ENCODE assay signal across 1 cellular context in the genomic region with DNA sequence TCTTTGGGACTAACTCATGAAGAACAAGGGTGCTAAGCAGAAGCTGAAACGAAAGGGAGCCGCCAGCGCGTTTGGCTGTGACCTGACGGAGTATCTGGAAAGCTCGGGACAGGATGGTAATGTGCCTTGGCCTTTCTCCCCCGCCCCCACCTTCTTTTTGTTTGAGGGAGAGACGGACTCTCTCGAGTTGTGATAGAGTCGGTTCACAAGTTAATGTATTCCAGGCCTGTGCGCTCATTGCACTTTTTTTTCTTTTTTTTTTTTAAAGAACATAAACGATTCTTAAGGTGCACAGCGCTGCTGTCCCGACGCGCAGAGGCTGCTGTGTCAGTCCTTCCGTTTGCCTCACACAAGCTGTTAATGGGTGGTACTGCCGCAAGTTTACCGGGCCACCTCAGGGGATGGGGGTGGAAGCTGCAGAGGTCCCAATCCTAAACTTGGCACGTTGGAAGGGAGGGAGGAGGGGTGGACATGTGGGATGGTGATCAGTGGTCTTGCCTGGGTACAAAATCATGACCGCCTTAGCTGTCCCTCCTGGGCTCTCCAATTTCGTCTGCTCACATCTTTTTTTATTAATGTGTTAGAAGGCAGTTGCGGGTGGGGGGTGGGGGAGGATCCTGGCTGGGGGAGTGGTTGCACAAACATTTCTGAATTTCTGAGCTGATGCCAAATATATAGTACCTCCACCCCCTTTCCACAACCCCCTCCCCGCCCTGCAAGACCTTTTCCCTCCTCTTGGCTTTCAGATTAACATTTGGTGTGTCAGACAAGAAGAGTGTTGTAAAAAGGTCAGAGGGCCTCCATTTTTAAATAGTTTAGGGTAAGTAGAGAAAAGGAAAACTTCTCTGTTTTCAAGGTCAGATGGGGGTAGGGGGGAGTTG.
TF ChIP-seq lines count a peak whose summit lies in the region.

No MANE protein-coding gene starts in this region.

TF ChIP-seq in GM12878, 131 proteins besides CTCF, POLR2A, EP300 and RAD21 (continued from another document):
- TF ChIP-seq ZBTB33 (IDR thresholded peaks at IDR 0.05), result no peak
- TF ChIP-seq MYC (IDR thresholded peaks at IDR 0.05; ENCODE audit: insufficient read depth, insufficient read length, insufficient replicate concordance, low read length, severe bottlenecking), result no peak
- TF ChIP-seq POLR2AphosphoS5 (IDR thresholded peaks at IDR 0.05; ENCODE audit: low read length), result 0 out of 2 replicates have a peak, but pooled peaks have one; percentile 16
- 0 out of 2 replicates have a peak, but pooled peaks have one; percentile 23 for TF ChIP-seq CHD2 (IDR thresholded peaks at IDR 0.05; ENCODE audit: borderline replicate concordance, low read depth, low read length)
- no peak for TF ChIP-seq FOS (IDR thresholded peaks at IDR 0.05; ENCODE audit: borderline replicate concordance, extremely low read depth, insufficient read length)
- TF ChIP-seq SUPT20H (IDR thresholded peaks at IDR 0.05; ENCODE audit: borderline replicate concordance, control insufficient read depth, low read depth, low read length), result no peak
- TF ChIP-seq NBN (IDR thresholded peaks at IDR 0.05), result 0 out of 2 replicates have a peak, but pooled peaks have one; percentile 42
- TF ChIP-seq PML (IDR thresholded peaks at IDR 0.05; ENCODE audit: low read length), result 0 out of 2 replicates have a peak, but pooled peaks have one; percentile 10
